ENCODE assay signal across 8 cellular contexts in genomic region chr14:67819563-67820411, GRCh38. TPM values are rescaled to one million over a fixed set of nuclear protein-coding genes. Genes with fewer than 3 reads are reported as not detected.
DNase-seq lines count a peak whose midpoint lies in the region; ATAC-seq and TF ChIP-seq lines count a peak whose summit lies in the region.

Gene RAD51B (plus strand): TSS chr14:67819779.

- DNase-seq in NCI-H82 treated with DMSO at 0.1 percent for 48 hours (lab: John Stamatoyannopoulos, UW; ENCODE audit: unreplicated experiment) (peak; percentile 25), ecto neural progenitor cell (ENCODE audit: low spot score) (peak; percentile 89), right lobe of liver (peak; percentile 83 to 88 (median 86))
- DNase-seq in activated CD4-positive, alpha-beta T cell treated with anti-CD3 and anti-CD28 coated beads, Interleukin-2, amount 50 U/mL, for 48 hours, result peak; percentile 87 to 90
- DNase-seq in stimulated activated CD4-positive, alpha-beta T cell treated with anti-CD3 and anti-CD28 coated beads, Interleukin-4, amount 100 ng/mL, for 24 hours, result peak; percentile 90

- no peak for TF ChIP-seq CTCF in right lobe of liver (IDR thresholded peaks at IDR 0.05)

- peaks cover 0 to 6% (median 0%) of the 10 kb centered on the region in 11 experiments; a peak in 5 of 22 replicates for H3K36me3 ChIP-seq in BLaER1 treated with 17β-estradiol and CSF1 and Interleukin-3, amounts not matched to agents 10 nM and 100 nM
- no peaks in the 10 kb centered on the region for H3K36me3 ChIP-seq in right lobe of liver

- ATAC-seq in GM19372 (IDR thresholded peaks at IDR 0.05; ENCODE audit: low read depth, unreplicated experiment) (peak; percentile 52), HG03565 (IDR thresholded peaks at IDR 0.05; ENCODE audit: unreplicated experiment) (peak; percentile 52), right lobe of liver (peak; percentile 74 to 84 (median 80))

- peaks cover 0 to 3% (median 0%) of the 10 kb centered on the region in 11 experiments; a peak in 1 of 22 replicates for H4K20me1 ChIP-seq in BLaER1 treated with 17β-estradiol and CSF1 and Interleukin-3, amounts not matched to agents 10 nM and 100 nM

- peak within 1 kb of the TSS; percentile 74 to 94 (median 85) for H3K4me3 ChIP-seq in BLaER1 treated with 17β-estradiol and CSF1 and Interleukin-3, amounts not matched to agents 10 nM and 100 nM
- peak within 1 kb of the TSS; percentile 60 to 75 (median 65) for H3K4me3 ChIP-seq in right lobe of liver

- no peaks in the 10 kb centered on the region for H3K27me3 ChIP-seq in BLaER1 treated with 17β-estradiol and CSF1 and Interleukin-3, amounts not matched to agents 10 nM and 100 nM
- H3K27me3 ChIP-seq in right lobe of liver, result no peaks in the 10 kb centered on the region

- no peaks in the 10 kb centered on the region; a peak in 1 of 22 replicates for H3K9me3 ChIP-seq in BLaER1 treated with 17β-estradiol and CSF1 and Interleukin-3, amounts not matched to agents 10 nM and 100 nM (replicated peaks in 1 of 11)
- no peaks in the 10 kb centered on the region for H3K9me3 ChIP-seq in right lobe of liver

- H3K27ac ChIP-seq in BLaER1 treated with 17β-estradiol and CSF1 and Interleukin-3, amounts not matched to agents 10 nM and 100 nM, result peak within 1 kb of the TSS; percentile 38 to 84 (median 77); a peak in 21 of 22 replicates
- peak within 1 kb of the TSS; percentile 12 to 81 (median 61) for H3K27ac ChIP-seq in right lobe of liver

- peak within 1 kb of the TSS; percentile 79 to 92 (median 87) for H3K4me2 ChIP-seq in BLaER1 treated with 17β-estradiol and CSF1 and Interleukin-3, amounts not matched to agents 10 nM and 100 nM

- H3K9ac ChIP-seq in BLaER1 treated with 17β-estradiol and CSF1 and Interleukin-3, amounts not matched to agents 10 nM and 100 nM, result peak within 1 kb of the TSS; percentile 71 to 88 (median 84)

- under 1% methylated on average over 28 of the region's 30 CpGs for WGBS in right lobe of liver (ENCODE audit: insufficient coverage, low coverage, low lambda C conversion rate, missing lambda C conversion rate)

- no peak for TF ChIP-seq POLR2A in right lobe of liver (IDR thresholded peaks at IDR 0.05)

- peaks cover 33 to 52% (median 39%) of the 10 kb centered on the region in 10 experiments for H3K4me1 ChIP-seq in BLaER1 treated with 17β-estradiol and CSF1 and Interleukin-3, amounts not matched to agents 10 nM and 100 nM
- H3K4me1 ChIP-seq in right lobe of liver, result peaks cover 0 to 17% (median 5%) of the 10 kb centered on the region in 4 donors

- intact Hi-C loops in right lobe of liver (cut with DNase I), result no loop called here

RNA-seq across cellular contexts. Expression of gene RAD51B, which starts in this region (rescaled TPM):
- total RNA-seq in right lobe of liver, result 1 to 10 TPM; 2.7 to 5.8 (median 4.3) TPM

Comparison
In these comparisons a context has a peak if more than half of its experiments do, and no peak if none do; other contexts are left out.
1. Peak in every context shown above with its lines: DNase-seq, ATAC-seq, H3K4me3 ChIP-seq and H3K27ac ChIP-seq.
2. DNase-seq: peak in every context shown above with its lines; median percentile 90 in stimulated activated CD4-positive, alpha-beta T cell treated with anti-CD3 and anti-CD28 coated beads, Interleukin-4, amount 100 ng/mL, for 24 hours; 89 in ecto neural progenitor cell; 88 in activated CD4-positive, alpha-beta T cell treated with anti-CD3 and anti-CD28 coated beads, Interleukin-2, amount 50 U/mL, for 48 hours; 86 in right lobe of liver; 25 in NCI-H82 treated with DMSO at 0.1 percent for 48 hours.